In the genomic region with DNA sequence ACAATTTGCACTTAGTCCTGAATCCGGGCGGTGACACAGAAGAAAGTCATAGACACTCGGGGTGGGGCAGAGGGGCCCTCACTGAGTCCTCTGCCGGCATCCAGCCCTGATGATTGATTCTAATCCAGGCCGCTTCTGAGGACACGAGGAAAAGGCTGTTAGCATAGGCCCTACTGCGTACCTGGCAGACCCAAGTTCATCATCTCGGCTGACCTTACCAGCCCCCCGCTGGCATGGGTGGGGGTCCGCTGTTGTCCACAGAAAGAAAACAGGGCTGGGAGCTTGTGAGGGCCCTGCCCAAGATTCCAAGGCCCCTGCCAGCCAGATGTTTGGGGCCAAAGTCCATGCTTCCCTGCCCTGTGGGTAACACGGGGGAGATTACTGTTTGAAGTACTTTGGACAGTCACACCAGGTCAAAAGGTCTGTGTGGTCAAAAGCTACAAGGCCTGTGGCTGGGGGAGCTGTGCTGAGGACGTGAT, we compare ENCODE assay signal across 12 cellular contexts. TPM values are rescaled to one million over a fixed set of nuclear protein-coding genes. Genes with fewer than 3 reads are reported as not detected.
DNase-seq lines count a peak whose midpoint lies in the region; ATAC-seq and TF ChIP-seq lines count a peak whose summit lies in the region.
"Had no signal": no experiment of that assay in that cellular context is flagged by ENCODE, and none has a peak within 500 bp of the region (broad histone marks: within the 10 kb centered on the region; RNA-seq: fewer than 3 reads in every experiment).

No MANE protein-coding gene starts in this region.

- H3K9ac ChIP-seq in mammary epithelial cell (ENCODE audit: insufficient read depth, low read length) (no peak overlapping the region), colonic mucosa (ENCODE audit: low read depth in 2 of 2, low read length in 2 of 2) (peak overlapping the region; percentile 28 to 76)

- H3K36me3 Mint-ChIP-seq in MCF 10A (ENCODE audit: insufficient read depth, unreplicated experiment), result peaks cover 67% of the 10 kb centered on the region

- TF ChIP-seq EP300 in transverse colon (IDR thresholded peaks at IDR 0.05; ENCODE audit: low read depth), result no peak

- H3K9me3 Mint-ChIP-seq in MCF 10A (ENCODE audit: unreplicated experiment), result no peaks in the 10 kb centered on the region
- H3K9me3 Mint-ChIP-seq: immature natural killer cell had no signal

- WGBS in mammary epithelial cell (ENCODE audit: low coverage, missing lambda C conversion rate), result 95% methylated on average over 8 of the region's 12 CpGs
- 73% methylated on average over 12 of the region's 12 CpGs; no CpG with 5 or more reads in 1 of the 2 donors for WGBS in transverse colon (ENCODE audit: low coverage in 1 of 2), 2 donors

- BruUV-seq in MCF 10A (replicated peaks; lab: Mats Ljungman, UMichigan) (no TSS peak), mammary epithelial cell (replicated peaks; lab: Mats Ljungman, UMichigan) (no TSS peak)

- no peak overlapping the region for H3K27ac ChIP-seq in mammary epithelial cell (ENCODE audit: insufficient read depth, low read depth, low read length)
- H3K27ac ChIP-seq in colonic mucosa, result peak overlapping the region; percentile 64
- H3K27ac ChIP-seq in muscle layer of duodenum (ENCODE audit: low read length), result peak overlapping the region; percentile 74
- H3K27ac ChIP-seq in transverse colon, result peak overlapping the region; percentile 76 to 87 (median 85)

- no peaks in the 10 kb centered on the region for H4K20me1 ChIP-seq in mammary epithelial cell (ENCODE audit: insufficient read depth, low read length)

- dilution Hi-C loops in mammary epithelial cell (cut with HindIII; ENCODE audit: low sequenced_read_pairs), result loop anchor here (5.0 kb wide), 1 partner anchor 39 kb away; no protein-coding TSS in a partner anchor

- POLR2A ChIA-PET in MCF 10A (lab: Yijun Ruan, JAX), result interaction anchor here (3.0 to 19.9 kb wide), 7 partner anchors 9 to 87 kb away, joined by 16 to 431 read pairs (median 35); partner anchors contain the start of gene DUSP1

- TF ChIP-seq POLR2A in transverse colon (IDR thresholded peaks at IDR 0.05), result no peak

- DNase-seq in MCF 10A (ENCODE audit: unreplicated experiment) (no peak), mammary epithelial cell (no peak), colonic mucosa (peak; percentile 66), transverse colon (peak; percentile 51), medulla oblongata (ENCODE audit: extremely low spot score) (no peak)
- no peak for DNase-seq in activated CD4-positive, alpha-beta T cell treated with anti-CD3 and anti-CD28 coated beads for 4 hours
- DNase-seq: immature natural killer cell, KBM-7, NCI-H510A treated with DMSO at 0.1 percent for 48 hours, T-helper 1 cell had no signal

- peaks cover 81% of the 10 kb centered on the region for H3K4me1 Mint-ChIP-seq in MCF 10A (ENCODE audit: insufficient read depth, unreplicated experiment)

- no peak overlapping the region for H3K4me3 ChIP-seq in mammary epithelial cell (replicated peaks in 1 of 3; ENCODE audit: insufficient read depth in 1 of 3, low read depth in 2 of 3, low read length in 3 of 3)
- no peak overlapping the region for H3K4me3 ChIP-seq in colonic mucosa
- H3K4me3 ChIP-seq in muscle layer of duodenum (ENCODE audit: low read depth in 1 of 2, low read length in 2 of 2), result no peak overlapping the region
- no peak overlapping the region for H3K4me3 ChIP-seq in transverse colon

- H3K36me3 ChIP-seq in mammary epithelial cell (ENCODE audit: insufficient read depth, low read length), result no peaks in the 10 kb centered on the region
- H3K36me3 ChIP-seq in colonic mucosa, result no peaks in the 10 kb centered on the region
- no peaks in the 10 kb centered on the region for H3K36me3 ChIP-seq in muscle layer of duodenum (ENCODE audit: control insufficient read depth in 1 of 2, insufficient read depth in 2 of 2, low read length in 2 of 2)
- H3K36me3 ChIP-seq in transverse colon, result no peaks in the 10 kb centered on the region

- H3K9me3 ChIP-seq in mammary epithelial cell (replicated peaks; ENCODE audit: insufficient read depth, low read length) (no peaks in the 10 kb centered on the region), colonic mucosa (no peaks in the 10 kb centered on the region), muscle layer of duodenum (ENCODE audit: control insufficient read depth in 1 of 2, low read length in 2 of 2) (no peaks in the 10 kb centered on the region), transverse colon (no peaks in the 10 kb centered on the region)

- no peak overlapping the region for H2AFZ ChIP-seq in mammary epithelial cell (ENCODE audit: low read depth, low read length)

- H3K27me3 ChIP-seq in mammary epithelial cell (ENCODE audit: insufficient read depth, low read length) (no peaks in the 10 kb centered on the region), colonic mucosa (no peaks in the 10 kb centered on the region), muscle layer of duodenum (ENCODE audit: low read depth, low read length) (no peaks in the 10 kb centered on the region), transverse colon (no peaks in the 10 kb centered on the region)

- H3K4me1 ChIP-seq in mammary epithelial cell (ENCODE audit: insufficient read depth, low read length) (peaks cover 47% of the 10 kb centered on the region), colonic mucosa (peaks cover 37% of the 10 kb centered on the region), muscle layer of duodenum (ENCODE audit: control insufficient read depth in 1 of 2, insufficient read depth in 2 of 2, low read length in 2 of 2) (peaks cover 30 to 43% of the 10 kb centered on the region in 2 donors), transverse colon (peaks cover 60 to 82% (median 68%) of the 10 kb centered on the region in 4 donors)

- in situ Hi-C loops in mammary epithelial cell (cut with MboI; ENCODE audit: low sequenced_read_pairs in 2 of 2) (no loop called here), transverse colon (cut with MboI; ENCODE audit: low pct_ligation_motif_present in 1 of 4, low pct_unique_long_range_greater_than_20kb in 1 of 4, low sequenced_read_pairs in 3 of 4) (loop anchor here in 2 of 4 donors (10.0 kb wide), 2 partner anchors 46 to 84 kb away; partner anchors contain the start of gene DUSP1 (in 1 of the 2))

- ATAC-seq in GM21528 (IDR thresholded peaks at IDR 0.05; ENCODE audit: low FRiP score, unreplicated experiment), result no peak

- peaks cover 44% of the 10 kb centered on the region for H3K79me2 ChIP-seq in mammary epithelial cell (ENCODE audit: insufficient read depth, low read length)

- H3K27me3 Mint-ChIP-seq in MCF 10A (ENCODE audit: insufficient read depth, unreplicated experiment), result no peaks in the 10 kb centered on the region

- H3K27ac Mint-ChIP-seq in MCF 10A (ENCODE audit: low read depth, unreplicated experiment), result peak overlapping the region; percentile 75

- TF ChIP-seq CTCF in MCF 10A (IDR thresholded peaks at IDR 0.05; ENCODE audit: unreplicated experiment) (no peak), mammary epithelial cell (conservative IDR thresholded peaks at IDR 0.05 in 1 of 2, IDR thresholded peaks at IDR 0.05 in 1 of 2; ENCODE audit: extremely low read depth in 1 of 2, insufficient read depth in 1 of 2, low read depth in 1 of 2, low read length in 2 of 2) (no peak), colonic mucosa (IDR thresholded peaks at IDR 0.05) (no peak), transverse colon (IDR thresholded peaks at IDR 0.05) (no peak)

- H3K4me2 ChIP-seq in mammary epithelial cell (ENCODE audit: insufficient read depth, low read depth, low read length), result no peak overlapping the region

- CTCF ChIA-PET in MCF 10A (lab: Yijun Ruan, JAX) (interaction anchor here (0.6 to 2.0 kb wide), 8 partner anchors 34 to 215 kb away, joined by 3 to 8 read pairs (median 4); no protein-coding TSS in a partner anchor), mammary epithelial cell (lab: Charles Lee; ENCODE audit: low non-redundant PET) (no interaction called here)

- intact Hi-C loops in MCF 10A (cut with micrococcal nuclease) (no loop called here), mammary epithelial cell (cut with micrococcal nuclease) (no loop called here), colonic mucosa (cut with DNase I) (no loop called here), transverse colon (cut with DNase I; ENCODE audit: low total_unique reads) (no loop called here)

- H3K4me3 Mint-ChIP-seq in MCF 10A (ENCODE audit: unreplicated experiment), result no peak overlapping the region
- H3K4me3 Mint-ChIP-seq: immature natural killer cell had no signal

RNA-seq across cellular contexts. Expression of gene ERGIC1, which starts 24.5 kb away (rescaled TPM):
- total RNA-seq in MCF 10A (2022) (257 and 292 TPM in 2 replicates), mammary epithelial cell (10 to 100 TPM; 58.8 to 98.6 TPM), colonic mucosa (100 to 1,000 TPM; 173 to 191 TPM), transverse colon (100 to 1,000 TPM; 125 to 252 (median 184) TPM)
- polyA plus RNA-seq in mammary epithelial cell, result 111 TPM
- 158 TPM for polyA minus RNA-seq in mammary epithelial cell

Comparison
In these comparisons a context has a peak if more than half of its experiments do, and no peak if none do; other contexts are left out.
1. DNase-seq: peak in colonic mucosa (single experiment) and transverse colon (single experiment); none in MCF 10A (single experiment), mammary epithelial cell (single experiment), medulla oblongata (single experiment) and activated CD4-positive, alpha-beta T cell treated with anti-CD3 and anti-CD28 coated beads for 4 hours (0 of 2).